1 cellular context compared by ENCODE assay signal in genomic region chr4:75940692-75941253, GRCh38.
A peak's percentile ranks its signal among the peaks of the same experiment; 100 is the strongest.
TF ChIP-seq lines count a peak whose summit lies in the region.

NAAA (minus strand) TSS chr4:75941013; CDS start chr4:75940949, 64 bp downstream.

TF ChIP-seq in HEK293, 187 proteins besides CTCF, POLR2A, EP300 and RAD21 (continued from another document):
- TF ChIP-seq TSHZ1 (tag by site-specific recombination; IDR thresholded peaks at IDR 0.05; ENCODE audit: borderline replicate concordance) (0 out of 2 replicates have a peak, but pooled peaks have one; percentile 30), ZNF600 (tag by site-specific recombination; IDR thresholded peaks at IDR 0.05) (peak; percentile 65), ZFHX2 (tag by site-specific recombination; conservative IDR thresholded peaks at IDR 0.05) (no peak), ZNF169 (tag by site-specific recombination; IDR thresholded peaks at IDR 0.05) (no peak), ZNF654 (tag by site-specific recombination; IDR thresholded peaks at IDR 0.05; ENCODE audit: low read depth) (no peak), SP3 (tag by site-specific recombination; IDR thresholded peaks at IDR 0.05) (0 out of 2 replicates have a peak, but pooled peaks have one; percentile 16), ZBTB26 (tag by site-specific recombination; optimal IDR thresholded peaks at IDR 0.05) (peak; percentile 85), ZNF24 (tag by site-specific recombination; IDR thresholded peaks at IDR 0.05) (no peak), ZFP69B (tag by site-specific recombination; IDR thresholded peaks at IDR 0.05) (peak; percentile 83), ZNF561 (tag by site-specific recombination; IDR thresholded peaks at IDR 0.05; ENCODE audit: borderline replicate concordance) (0 out of 2 replicates have a peak, but pooled peaks have one; percentile 62), ZNF391 (tag by site-specific recombination; IDR thresholded peaks at IDR 0.05; ENCODE audit: borderline replicate concordance, low read depth) (no peak), ZNF692 (tag by site-specific recombination; IDR thresholded peaks at IDR 0.05) (peak; percentile 87), ZNF521 (tag by site-specific recombination; IDR thresholded peaks at IDR 0.05) (no peak), GLIS1 (tag by site-specific recombination; IDR thresholded peaks at IDR 0.05) (peak; percentile 13; the same call in 1 of the 2 replicates), PRDM10 (tag by site-specific recombination; IDR thresholded peaks at IDR 0.05) (peak; percentile 9), MYNN (tag by site-specific recombination; IDR thresholded peaks at IDR 0.05; ENCODE audit: borderline replicate concordance) (no peak), ZNF223 (tag by site-specific recombination; IDR thresholded peaks at IDR 0.05) (no peak), ZNF660 (tag by site-specific recombination; IDR thresholded peaks at IDR 0.05) (0 out of 2 replicates have a peak, but pooled peaks have one; percentile 25), KLF7 (tag by site-specific recombination; IDR thresholded peaks at IDR 0.05; ENCODE audit: borderline replicate concordance) (no peak), ZNF510 (tag by site-specific recombination; IDR thresholded peaks at IDR 0.05; ENCODE audit: insufficient replicate concordance) (no peak), ZNF624 (tag by site-specific recombination; IDR thresholded peaks at IDR 0.05) (no peak), ZNF239 (tag by site-specific recombination; IDR thresholded peaks at IDR 0.05) (no peak), ZSCAN16 (tag by site-specific recombination; IDR thresholded peaks at IDR 0.05) (no peak), ZNF449 (tag by site-specific recombination; IDR thresholded peaks at IDR 0.05) (no peak; the same call in 1 of the 2 replicates), ZNF585B (tag by site-specific recombination; IDR thresholded peaks at IDR 0.05) (no peak)
